In genomic region chr1:143699115-143699514, GRCh38 we compare ENCODE assay signal across 13 cellular contexts.
DNase-seq lines count a peak whose midpoint lies in the region; ATAC-seq, FAIRE-seq and TF ChIP-seq lines count a peak whose summit lies in the region.
"Had no signal": no experiment of that assay in that cellular context is flagged by ENCODE, and none has a peak within 500 bp of the region (broad histone marks: within the 10 kb centered on the region; RNA-seq: fewer than 3 reads in every experiment).

No MANE protein-coding gene starts in this region.

- no peak for DNase-seq in stimulated activated naive CD8-positive, alpha-beta T cell treated with anti-CD3 and anti-CD28 coated beads, Interleukin-15, Interleukin-2, amounts not matched to agents 100 U/mL and 50 U/mL, for 24 hours
- peak; percentile 27 for DNase-seq in UCSD-AML1 (lab: John Stamatoyannopoulos, UW; ENCODE audit: unreplicated experiment)
- DNase-seq in cortex of kidney (lab: John Stamatoyannopoulos, UW): no peak
- DNase-seq in NOMO-1 treated with DMSO at 0.1 percent for 48 hours (lab: John Stamatoyannopoulos, UW; ENCODE audit: unreplicated experiment): no peak
- no peak for DNase-seq in H54 (ENCODE audit: insufficient read length, low spot score)
- DNase-seq in iPS-NIHi11 (ENCODE audit: low spot score): no peak
- DNase-seq: activated CD4-positive, alpha-beta T cell treated with anti-CD3 and anti-CD28 coated beads, Interleukin-2, amount 50 U/mL, for 1 hour; DMS 273 treated with DMSO at 0.1 percent for 48 hours; erythroblast; stomach had no signal

- no peaks in the 10 kb centered on the region for H3K36me3 Mint-ChIP-seq in stimulated activated naive CD8-positive, alpha-beta T cell treated with anti-CD3 and anti-CD28 coated beads, Interleukin-15, Interleukin-2, amounts not matched to agents 100 ng/mL and 50 ng/mL, for 24 hours (ENCODE audit: low read depth)

- peak overlapping the region; percentile 50 for H3K4me3 ChIP-seq in iPS-18c (ENCODE audit: insufficient read depth, low read depth, low read length)
- H3K4me3 ChIP-seq: stomach had no signal

- peak overlapping the region; percentile 12 for H3K4me3 Mint-ChIP-seq in stimulated activated naive CD8-positive, alpha-beta T cell treated with anti-CD3 and anti-CD28 coated beads, Interleukin-15, Interleukin-2, amounts not matched to agents 100 ng/mL and 50 ng/mL, for 24 hours

- TF ChIP-seq POLR2A in H54 (IDR thresholded peaks at IDR 0.05; ENCODE audit: low read depth, low read length): no peak

- H3K27me3 Mint-ChIP-seq in stimulated activated naive CD8-positive, alpha-beta T cell treated with anti-CD3 and anti-CD28 coated beads, Interleukin-15, Interleukin-2, amounts not matched to agents 100 ng/mL and 50 ng/mL, for 24 hours: peaks cover 60% of the 10 kb centered on the region

- peaks cover 4% of the 10 kb centered on the region for H3K9me3 Mint-ChIP-seq in stimulated activated naive CD8-positive, alpha-beta T cell treated with anti-CD3 and anti-CD28 coated beads, Interleukin-15, Interleukin-2, amounts not matched to agents 100 ng/mL and 50 ng/mL, for 24 hours
- H3K9me3 Mint-ChIP-seq: activated T-cell treated with anti-CD3 and anti-CD28 coated beads, Interleukin-2, amount 50 U/mL, for 72 hours had no signal

- no peaks in the 10 kb centered on the region for H3K9me3 ChIP-seq in iPS-18c (ENCODE audit: control insufficient read depth, insufficient read depth, low read length)

- no peak overlapping the region for H3K27ac Mint-ChIP-seq in stimulated activated naive CD8-positive, alpha-beta T cell treated with anti-CD3 and anti-CD28 coated beads, Interleukin-15, Interleukin-2, amounts not matched to agents 100 ng/mL and 50 ng/mL, for 24 hours
- H3K27ac Mint-ChIP-seq: activated T-cell treated with anti-CD3 and anti-CD28 coated beads, Interleukin-2, amount 50 U/mL, for 72 hours had no signal

- H3K4me1 Mint-ChIP-seq in stimulated activated naive CD8-positive, alpha-beta T cell treated with anti-CD3 and anti-CD28 coated beads, Interleukin-15, Interleukin-2, amounts not matched to agents 100 ng/mL and 50 ng/mL, for 24 hours (ENCODE audit: low read depth): peaks cover 10% of the 10 kb centered on the region

- FAIRE-seq in H54 (lab: Jason Lieb, UNC): no peak

- no peak for ATAC-seq in stimulated activated naive CD8-positive, alpha-beta T cell treated with anti-CD3 and anti-CD28 coated beads, Interleukin-15, Interleukin-2, amounts not matched to agents 100 U/mL and 50 U/mL, for 24 hours
- ATAC-seq: activated T-cell treated with anti-CD3 and anti-CD28 coated beads, Interleukin-2, amount 50 U/mL, for 72 hours had no signal
